In the genomic region with DNA sequence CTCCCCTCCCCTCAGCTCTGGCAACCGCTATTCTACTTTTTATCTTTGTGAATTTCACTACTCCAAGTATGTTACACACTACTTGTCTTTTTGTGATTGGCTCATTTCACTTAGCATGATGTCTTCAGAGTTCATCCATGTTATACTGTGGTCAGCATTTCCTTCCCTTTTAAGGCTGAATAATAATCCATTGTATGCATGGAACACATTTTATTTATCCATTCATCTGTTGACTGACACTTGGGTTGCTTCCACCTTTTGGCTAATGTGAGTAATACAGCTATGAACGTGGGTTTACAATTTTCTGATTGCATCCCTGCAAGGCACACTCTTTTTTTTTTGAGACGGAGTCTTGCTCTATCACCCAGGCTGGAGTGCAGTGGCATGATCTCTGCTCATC, we compare ENCODE assay signal across 11 cellular contexts. TPM values are rescaled to one million over a fixed set of nuclear protein-coding genes. Genes with fewer than 3 reads are reported as not detected.
DNase-seq lines count a peak whose midpoint lies in the region; ATAC-seq and FAIRE-seq lines count a peak whose summit lies in the region.
"Had no signal": no experiment of that assay in that cellular context is flagged by ENCODE, and none has a peak within 500 bp of the region (broad histone marks: within the 10 kb centered on the region; RNA-seq: fewer than 3 reads in every experiment).

No MANE protein-coding gene starts in this region.

- H3K9me3 Mint-ChIP-seq in activated T-helper 2 cell treated with anti-CD3 and anti-CD28 coated beads, Interferon-gamma antibody, Interleukin-2, Interleukin-4, amounts not matched to agents 10 μg/mL and 5 μg/mL and 100 μg/mL, durations not matched to agents 14 hours and 24 hours and 36 hours = no peaks in the 10 kb centered on the region

- H3K27ac Mint-ChIP-seq in activated T-helper 2 cell treated with anti-CD3 and anti-CD28 coated beads, Interferon-gamma antibody, Interleukin-2, Interleukin-4, amounts not matched to agents 10 μg/mL and 5 μg/mL and 100 μg/mL, durations not matched to agents 14 hours and 24 hours and 36 hours = peak overlapping the region; percentile 75

- no peak overlapping the region for H3K4me3 Mint-ChIP-seq in activated T-helper 2 cell treated with anti-CD3 and anti-CD28 coated beads, Interferon-gamma antibody, Interleukin-2, Interleukin-4, amounts not matched to agents 10 μg/mL and 5 μg/mL and 100 μg/mL, durations not matched to agents 14 hours and 24 hours and 36 hours (ENCODE audit: low read depth)

- intact Hi-C loops in activated T-helper 2 cell treated with anti-CD3 and anti-CD28 coated beads, Interferon-gamma antibody, Interleukin-2, Interleukin-4, amounts not matched to agents 10 μg/mL and 5 μg/mL and 100 μg/mL, durations not matched to agents 14 hours and 24 hours and 36 hours (cut with micrococcal nuclease) = loop anchor here (1.0 to 5.0 kb wide), 3 partner anchors 10 to 57 kb away; a partner anchor contains a TSS

- peak; percentile 69 for DNase-seq in ELR (ENCODE audit: low read depth)
- DNase-seq in HTR-8/SVneo (ENCODE audit: insufficient read length, low spot score) = no peak
- DNase-seq in activated T-helper 2 cell treated with anti-CD3 and anti-CD28 coated beads, Interferon-gamma antibody, Interleukin-2, Interleukin-4, amounts not matched to agents 10 μg/mL and 5 μg/mL and 100 μg/mL, durations not matched to agents 14 hours and 24 hours and 36 hours (ENCODE audit: low spot score) = no peak
- peak; percentile 44 for DNase-seq in myocyte (ENCODE audit: low read depth)
- DNase-seq: esophagus squamous epithelium, NCI-H526, WERI-Rb-1 had no signal

- no peak for ATAC-seq in HG03378 (IDR thresholded peaks at IDR 0.05; ENCODE audit: unreplicated experiment)
- ATAC-seq in HG03159 (IDR thresholded peaks at IDR 0.05; ENCODE audit: unreplicated experiment) = no peak
- ATAC-seq in HG03354 (IDR thresholded peaks at IDR 0.05; ENCODE audit: poor library complexity, severe bottlenecking, unreplicated experiment) = no peak
- ATAC-seq: left lobe of liver had no signal

- no peaks in the 10 kb centered on the region for H3K27me3 Mint-ChIP-seq in activated T-helper 2 cell treated with anti-CD3 and anti-CD28 coated beads, Interferon-gamma antibody, Interleukin-2, Interleukin-4, amounts not matched to agents 10 μg/mL and 5 μg/mL and 100 μg/mL, durations not matched to agents 14 hours and 24 hours and 36 hours (ENCODE audit: low read depth)

- peaks cover 44% of the 10 kb centered on the region for H3K36me3 Mint-ChIP-seq in activated T-helper 2 cell treated with anti-CD3 and anti-CD28 coated beads, Interferon-gamma antibody, Interleukin-2, Interleukin-4, amounts not matched to agents 10 μg/mL and 5 μg/mL and 100 μg/mL, durations not matched to agents 14 hours and 24 hours and 36 hours (ENCODE audit: low read depth)

- FAIRE-seq in HTR-8/SVneo (lab: Jason Lieb, UNC) = peak; percentile 89

- peaks cover 39% of the 10 kb centered on the region for H3K4me1 Mint-ChIP-seq in activated T-helper 2 cell treated with anti-CD3 and anti-CD28 coated beads, Interferon-gamma antibody, Interleukin-2, Interleukin-4, amounts not matched to agents 10 μg/mL and 5 μg/mL and 100 μg/mL, durations not matched to agents 14 hours and 24 hours and 36 hours (ENCODE audit: low read depth)

RNA-seq across cellular contexts. Expression of a gene that starts 53.0 kb away (rescaled TPM):
- total RNA-seq in activated T-helper 2 cell treated with anti-CD3 and anti-CD28 coated beads, Interferon-gamma antibody, Interleukin-2, Interleukin-4, amounts not matched to agents 10 μg/mL and 5 μg/mL and 100 μg/mL, durations not matched to agents 14 hours and 24 hours and 36 hours = 110 and 124 TPM in 2 replicates
- 22.2 and 42.6 TPM in 2 replicates for total RNA-seq in myocyte
- polyA plus RNA-seq in myocyte (2012) = 9.1 TPM

Comparison
In these comparisons a context has a peak if more than half of its experiments do, and no peak if none do; other contexts are left out.
1. DNase-seq: peak in ELR (single experiment) and myocyte (single experiment); none in HTR-8/SVneo (single experiment) and activated T-helper 2 cell treated with anti-CD3 and anti-CD28 coated beads, Interferon-gamma antibody, Interleukin-2, Interleukin-4, amounts not matched to agents 10 μg/mL and 5 μg/mL and 100 μg/mL, durations not matched to agents 14 hours and 24 hours and 36 hours (single experiment).